Comparison of ENCODE assay signal across 1 cellular context in the genomic region with DNA sequence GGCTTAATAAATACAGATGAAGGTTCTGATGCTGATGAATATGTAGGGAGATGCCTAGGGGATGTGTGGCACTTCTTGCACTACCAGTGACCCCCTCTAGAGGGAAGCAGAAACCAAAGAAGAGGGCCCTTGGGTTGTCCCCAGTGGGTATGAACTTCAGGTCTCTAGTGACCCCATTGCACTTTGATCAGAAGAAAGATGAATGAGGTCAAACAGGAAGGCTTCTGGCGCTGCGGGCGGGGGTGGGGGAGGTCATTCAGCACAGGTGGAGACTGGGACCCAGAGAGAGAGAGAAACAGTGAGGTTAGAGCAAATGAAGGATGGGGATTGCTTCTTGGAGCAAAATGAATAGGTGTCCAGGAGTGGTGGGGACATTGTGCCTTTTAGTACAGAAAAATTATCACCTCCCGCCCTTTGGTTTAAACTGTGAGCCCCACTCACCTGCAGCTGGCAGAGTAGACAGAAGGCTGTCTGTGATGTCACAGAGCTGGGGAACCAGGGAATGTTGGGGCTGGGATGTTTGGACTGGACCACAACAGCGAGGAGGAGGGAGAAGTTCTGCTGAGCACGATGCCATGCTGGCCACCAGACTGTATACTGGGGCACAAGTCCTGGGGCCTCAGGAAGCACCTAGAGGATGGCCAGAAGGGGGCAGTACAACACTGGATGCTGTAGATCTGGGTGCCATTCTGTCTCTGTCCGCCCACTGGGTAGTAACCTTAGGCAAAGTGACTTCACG.
TF ChIP-seq lines count a peak whose summit lies in the region.

A gene with protein sequence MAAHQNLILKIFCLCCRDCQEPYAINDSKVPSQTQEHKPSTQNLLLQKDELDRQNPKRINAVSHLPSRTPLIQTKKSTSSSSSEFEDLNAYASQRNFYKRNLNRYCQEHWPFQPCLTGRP (minus strand): TSS at position 599 of the 739 bp plus-strand sequence. CDS start 10,469 bp downstream, outside the sequence.

TF ChIP-seq in HepG2, 621 proteins besides CTCF, POLR2A, EP300 and RAD21 (continued from another document and continues in another):
- TF ChIP-seq, protein P1, sequence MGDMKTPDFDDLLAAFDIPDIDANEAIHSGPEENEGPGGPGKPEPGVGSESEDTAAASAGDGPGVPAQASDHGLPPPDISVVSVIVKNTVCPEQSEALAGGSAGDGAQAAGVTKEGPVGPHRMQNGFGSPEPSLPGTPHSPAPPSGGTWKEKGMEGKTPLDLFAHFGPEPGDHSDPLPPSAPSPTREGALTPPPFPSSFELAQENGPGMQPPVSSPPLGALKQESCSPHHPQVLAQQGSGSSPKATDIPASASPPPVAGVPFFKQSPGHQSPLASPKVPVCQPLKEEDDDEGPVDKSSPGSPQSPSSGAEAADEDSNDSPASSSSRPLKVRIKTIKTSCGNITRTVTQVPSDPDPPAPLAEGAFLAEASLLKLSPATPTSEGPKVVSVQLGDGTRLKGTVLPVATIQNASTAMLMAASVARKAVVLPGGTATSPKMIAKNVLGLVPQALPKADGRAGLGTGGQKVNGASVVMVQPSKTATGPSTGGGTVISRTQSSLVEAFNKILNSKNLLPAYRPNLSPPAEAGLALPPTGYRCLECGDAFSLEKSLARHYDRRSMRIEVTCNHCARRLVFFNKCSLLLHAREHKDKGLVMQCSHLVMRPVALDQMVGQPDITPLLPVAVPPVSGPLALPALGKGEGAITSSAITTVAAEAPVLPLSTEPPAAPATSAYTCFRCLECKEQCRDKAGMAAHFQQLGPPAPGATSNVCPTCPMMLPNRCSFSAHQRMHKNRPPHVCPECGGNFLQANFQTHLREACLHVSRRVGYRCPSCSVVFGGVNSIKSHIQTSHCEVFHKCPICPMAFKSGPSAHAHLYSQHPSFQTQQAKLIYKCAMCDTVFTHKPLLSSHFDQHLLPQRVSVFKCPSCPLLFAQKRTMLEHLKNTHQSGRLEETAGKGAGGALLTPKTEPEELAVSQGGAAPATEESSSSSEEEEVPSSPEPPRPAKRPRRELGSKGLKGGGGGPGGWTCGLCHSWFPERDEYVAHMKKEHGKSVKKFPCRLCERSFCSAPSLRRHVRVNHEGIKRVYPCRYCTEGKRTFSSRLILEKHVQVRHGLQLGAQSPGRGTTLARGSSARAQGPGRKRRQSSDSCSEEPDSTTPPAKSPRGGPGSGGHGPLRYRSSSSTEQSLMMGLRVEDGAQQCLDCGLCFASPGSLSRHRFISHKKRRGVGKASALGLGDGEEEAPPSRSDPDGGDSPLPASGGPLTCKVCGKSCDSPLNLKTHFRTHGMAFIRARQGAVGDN (CRISPR knock-in tag; IDR thresholded peaks at IDR 0.05): peak; percentile 20; the same call in 1 of the 2 replicates
- TF ChIP-seq NR1H2 (CRISPR knock-in tag; IDR thresholded peaks at IDR 0.05; ENCODE audit: borderline replicate concordance, low read depth): no peak
- no peak for TF ChIP-seq ZNF232 (CRISPR knock-in tag; IDR thresholded peaks at IDR 0.05; ENCODE audit: borderline replicate concordance)
- TF ChIP-seq, protein P2, sequence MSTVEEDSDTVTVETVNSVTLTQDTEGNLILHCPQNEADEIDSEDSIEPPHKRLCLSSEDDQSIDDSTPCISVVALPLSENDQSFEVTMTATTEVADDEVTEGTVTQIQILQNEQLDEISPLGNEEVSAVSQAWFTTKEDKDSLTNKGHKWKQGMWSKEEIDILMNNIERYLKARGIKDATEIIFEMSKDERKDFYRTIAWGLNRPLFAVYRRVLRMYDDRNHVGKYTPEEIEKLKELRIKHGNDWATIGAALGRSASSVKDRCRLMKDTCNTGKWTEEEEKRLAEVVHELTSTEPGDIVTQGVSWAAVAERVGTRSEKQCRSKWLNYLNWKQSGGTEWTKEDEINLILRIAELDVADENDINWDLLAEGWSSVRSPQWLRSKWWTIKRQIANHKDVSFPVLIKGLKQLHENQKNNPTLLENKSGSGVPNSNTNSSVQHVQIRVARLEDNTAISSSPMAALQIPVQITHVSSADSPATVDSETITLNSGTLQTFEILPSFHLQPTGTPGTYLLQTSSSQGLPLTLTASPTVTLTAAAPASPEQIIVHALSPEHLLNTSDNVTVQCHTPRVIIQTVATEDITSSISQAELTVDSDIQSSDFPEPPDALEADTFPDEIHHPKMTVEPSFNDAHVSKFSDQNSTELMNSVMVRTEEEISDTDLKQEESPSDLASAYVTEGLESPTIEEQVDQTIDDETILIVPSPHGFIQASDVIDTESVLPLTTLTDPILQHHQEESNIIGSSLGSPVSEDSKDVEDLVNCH (CRISPR knock-in tag; IDR thresholded peaks at IDR 0.05): no peak
- no peak for TF ChIP-seq NCOA2 (CRISPR knock-in tag; IDR thresholded peaks at IDR 0.05)
- TF ChIP-seq ZNF709 (CRISPR knock-in tag; IDR thresholded peaks at IDR 0.05): no peak
- TF ChIP-seq YY1 (IDR thresholded peaks at IDR 0.05; ENCODE audit: insufficient read depth, insufficient replicate concordance, low read depth, low read length): peak; percentile 19
- TF ChIP-seq ZNF329 (CRISPR knock-in tag; IDR thresholded peaks at IDR 0.05; ENCODE audit: low read depth): no peak
- no peak for TF ChIP-seq KDM3A (CRISPR knock-in tag; IDR thresholded peaks at IDR 0.05; ENCODE audit: low read depth)
- TF ChIP-seq LCORL (IDR thresholded peaks at IDR 0.05): no peak
- TF ChIP-seq LCORL (CRISPR knock-in tag; IDR thresholded peaks at IDR 0.05): peak; percentile 54
- TF ChIP-seq, protein P3, sequence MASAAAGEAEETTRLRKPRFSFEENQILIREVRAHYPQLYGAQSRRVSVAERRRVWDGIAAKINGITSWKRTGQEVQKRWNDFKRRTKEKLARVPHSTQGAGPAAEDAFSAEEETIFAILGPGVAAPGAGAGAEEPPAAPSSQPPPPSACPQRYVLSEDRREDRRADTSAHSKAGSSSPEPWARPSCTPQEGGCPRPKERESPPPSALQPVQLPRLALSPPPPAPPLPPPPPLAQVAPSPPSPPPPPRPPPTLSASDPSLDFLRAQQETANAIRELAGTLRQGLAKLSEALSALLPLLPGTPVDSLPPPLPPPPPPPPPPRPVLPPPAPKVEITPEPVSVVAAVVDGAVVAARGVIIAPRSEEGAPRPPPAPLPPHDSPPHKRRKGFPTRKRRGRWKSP (CRISPR knock-in tag; IDR thresholded peaks at IDR 0.05): no peak
- no peak for TF ChIP-seq ZKSCAN5 (CRISPR knock-in tag; IDR thresholded peaks at IDR 0.05)
- no peak for TF ChIP-seq XBP1 (CRISPR knock-in tag; IDR thresholded peaks at IDR 0.05)
- TF ChIP-seq CBFB (CRISPR knock-in tag; IDR thresholded peaks at IDR 0.05): no peak
- TF ChIP-seq, protein P4, sequence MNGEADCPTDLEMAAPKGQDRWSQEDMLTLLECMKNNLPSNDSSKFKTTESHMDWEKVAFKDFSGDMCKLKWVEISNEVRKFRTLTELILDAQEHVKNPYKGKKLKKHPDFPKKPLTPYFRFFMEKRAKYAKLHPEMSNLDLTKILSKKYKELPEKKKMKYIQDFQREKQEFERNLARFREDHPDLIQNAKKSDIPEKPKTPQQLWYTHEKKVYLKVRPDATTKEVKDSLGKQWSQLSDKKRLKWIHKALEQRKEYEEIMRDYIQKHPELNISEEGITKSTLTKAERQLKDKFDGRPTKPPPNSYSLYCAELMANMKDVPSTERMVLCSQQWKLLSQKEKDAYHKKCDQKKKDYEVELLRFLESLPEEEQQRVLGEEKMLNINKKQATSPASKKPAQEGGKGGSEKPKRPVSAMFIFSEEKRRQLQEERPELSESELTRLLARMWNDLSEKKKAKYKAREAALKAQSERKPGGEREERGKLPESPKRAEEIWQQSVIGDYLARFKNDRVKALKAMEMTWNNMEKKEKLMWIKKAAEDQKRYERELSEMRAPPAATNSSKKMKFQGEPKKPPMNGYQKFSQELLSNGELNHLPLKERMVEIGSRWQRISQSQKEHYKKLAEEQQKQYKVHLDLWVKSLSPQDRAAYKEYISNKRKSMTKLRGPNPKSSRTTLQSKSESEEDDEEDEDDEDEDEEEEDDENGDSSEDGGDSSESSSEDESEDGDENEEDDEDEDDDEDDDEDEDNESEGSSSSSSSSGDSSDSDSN (CRISPR knock-in tag; IDR thresholded peaks at IDR 0.05): no peak
- no peak for TF ChIP-seq POGZ (CRISPR knock-in tag; IDR thresholded peaks at IDR 0.05)
- TF ChIP-seq NFIC (IDR thresholded peaks at IDR 0.05; ENCODE audit: low read length): no peak
- TF ChIP-seq BCL6 (CRISPR knock-in tag; IDR thresholded peaks at IDR 0.05): peak; percentile 13; the same call in 1 of the 2 replicates
- TF ChIP-seq RARG (CRISPR knock-in tag; IDR thresholded peaks at IDR 0.05; ENCODE audit: low read depth): no peak
- no peak for TF ChIP-seq SETDB1 (CRISPR knock-in tag; IDR thresholded peaks at IDR 0.05; ENCODE audit: borderline replicate concordance)
- TF ChIP-seq, protein P5, sequence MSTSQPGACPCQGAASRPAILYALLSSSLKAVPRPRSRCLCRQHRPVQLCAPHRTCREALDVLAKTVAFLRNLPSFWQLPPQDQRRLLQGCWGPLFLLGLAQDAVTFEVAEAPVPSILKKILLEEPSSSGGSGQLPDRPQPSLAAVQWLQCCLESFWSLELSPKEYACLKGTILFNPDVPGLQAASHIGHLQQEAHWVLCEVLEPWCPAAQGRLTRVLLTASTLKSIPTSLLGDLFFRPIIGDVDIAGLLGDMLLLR (CRISPR knock-in tag; IDR thresholded peaks at IDR 0.05): no peak
- TF ChIP-seq, protein P6, sequence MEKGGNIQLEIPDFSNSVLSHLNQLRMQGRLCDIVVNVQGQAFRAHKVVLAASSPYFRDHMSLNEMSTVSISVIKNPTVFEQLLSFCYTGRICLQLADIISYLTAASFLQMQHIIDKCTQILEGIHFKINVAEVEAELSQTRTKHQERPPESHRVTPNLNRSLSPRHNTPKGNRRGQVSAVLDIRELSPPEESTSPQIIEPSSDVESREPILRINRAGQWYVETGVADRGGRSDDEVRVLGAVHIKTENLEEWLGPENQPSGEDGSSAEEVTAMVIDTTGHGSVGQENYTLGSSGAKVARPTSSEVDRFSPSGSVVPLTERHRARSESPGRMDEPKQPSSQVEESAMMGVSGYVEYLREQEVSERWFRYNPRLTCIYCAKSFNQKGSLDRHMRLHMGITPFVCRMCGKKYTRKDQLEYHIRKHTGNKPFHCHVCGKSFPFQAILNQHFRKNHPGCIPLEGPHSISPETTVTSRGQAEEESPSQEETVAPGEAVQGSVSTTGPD (CRISPR knock-in tag; IDR thresholded peaks at IDR 0.05): no peak
- no peak for TF ChIP-seq ZNF510 (CRISPR knock-in tag; IDR thresholded peaks at IDR 0.05; ENCODE audit: low read depth)
- TF ChIP-seq ZNF557 (CRISPR knock-in tag; IDR thresholded peaks at IDR 0.05): no peak
- no peak for TF ChIP-seq ARNTL (CRISPR knock-in tag; IDR thresholded peaks at IDR 0.05)
- TF ChIP-seq ATAD3A (CRISPR knock-in tag; IDR thresholded peaks at IDR 0.05): no peak
- no peak; the same call in 1 of the 2 replicates for TF ChIP-seq EHMT2 (IDR thresholded peaks at IDR 0.05; ENCODE audit: borderline replicate concordance, low read depth, low read length)
- no peak for TF ChIP-seq FOXA3 (CRISPR knock-in tag; IDR thresholded peaks at IDR 0.05)
- TF ChIP-seq CREB1 (IDR thresholded peaks at IDR 0.05): no peak
- TF ChIP-seq CREB1 (CRISPR knock-in tag; IDR thresholded peaks at IDR 0.05): no peak
- no peak for TF ChIP-seq TEAD2 (CRISPR knock-in tag; IDR thresholded peaks at IDR 0.05)
- 0 out of 2 replicates have a peak, but pooled peaks have one; percentile 15 for TF ChIP-seq THAP11 (CRISPR knock-in tag; IDR thresholded peaks at IDR 0.05)
- TF ChIP-seq, protein P7, sequence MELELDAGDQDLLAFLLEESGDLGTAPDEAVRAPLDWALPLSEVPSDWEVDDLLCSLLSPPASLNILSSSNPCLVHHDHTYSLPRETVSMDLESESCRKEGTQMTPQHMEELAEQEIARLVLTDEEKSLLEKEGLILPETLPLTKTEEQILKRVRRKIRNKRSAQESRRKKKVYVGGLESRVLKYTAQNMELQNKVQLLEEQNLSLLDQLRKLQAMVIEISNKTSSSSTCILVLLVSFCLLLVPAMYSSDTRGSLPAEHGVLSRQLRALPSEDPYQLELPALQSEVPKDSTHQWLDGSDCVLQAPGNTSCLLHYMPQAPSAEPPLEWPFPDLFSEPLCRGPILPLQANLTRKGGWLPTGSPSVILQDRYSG (CRISPR knock-in tag; IDR thresholded peaks at IDR 0.05): no peak
- TF ChIP-seq ONECUT2 (CRISPR knock-in tag; IDR thresholded peaks at IDR 0.05): no peak
- no peak for TF ChIP-seq MED8 (CRISPR knock-in tag; IDR thresholded peaks at IDR 0.05; ENCODE audit: insufficient replicate concordance)
- TF ChIP-seq, protein P8, sequence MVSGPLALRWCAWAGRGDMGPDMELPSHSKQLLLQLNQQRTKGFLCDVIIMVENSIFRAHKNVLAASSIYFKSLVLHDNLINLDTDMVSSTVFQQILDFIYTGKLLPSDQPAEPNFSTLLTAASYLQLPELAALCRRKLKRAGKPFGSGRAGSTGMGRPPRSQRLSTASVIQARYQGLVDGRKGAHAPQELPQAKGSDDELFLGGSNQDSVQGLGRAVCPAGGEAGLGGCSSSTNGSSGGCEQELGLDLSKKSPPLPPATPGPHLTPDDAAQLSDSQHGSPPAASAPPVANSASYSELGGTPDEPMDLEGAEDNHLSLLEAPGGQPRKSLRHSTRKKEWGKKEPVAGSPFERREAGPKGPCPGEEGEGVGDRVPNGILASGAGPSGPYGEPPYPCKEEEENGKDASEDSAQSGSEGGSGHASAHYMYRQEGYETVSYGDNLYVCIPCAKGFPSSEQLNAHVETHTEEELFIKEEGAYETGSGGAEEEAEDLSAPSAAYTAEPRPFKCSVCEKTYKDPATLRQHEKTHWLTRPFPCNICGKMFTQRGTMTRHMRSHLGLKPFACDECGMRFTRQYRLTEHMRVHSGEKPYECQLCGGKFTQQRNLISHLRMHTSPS (CRISPR knock-in tag; IDR thresholded peaks at IDR 0.05; ENCODE audit: low read depth): peak; percentile 50; the same call in 1 of the 2 replicates
- no peak for TF ChIP-seq SRSF1 (optimal IDR thresholded peaks at IDR 0.05; ENCODE audit: low read depth, low read length)
- TF ChIP-seq ZNF225 (CRISPR knock-in tag; IDR thresholded peaks at IDR 0.05): no peak
- no peak for TF ChIP-seq TP53 (CRISPR knock-in tag; conservative IDR thresholded peaks at IDR 0.05)
- TF ChIP-seq HIVEP1 (CRISPR knock-in tag; IDR thresholded peaks at IDR 0.05): no peak
- TF ChIP-seq TBL1XR1 (IDR thresholded peaks at IDR 0.05; ENCODE audit: borderline replicate concordance, low read length, partially characterized antibody): no peak
- TF ChIP-seq, protein P9, sequence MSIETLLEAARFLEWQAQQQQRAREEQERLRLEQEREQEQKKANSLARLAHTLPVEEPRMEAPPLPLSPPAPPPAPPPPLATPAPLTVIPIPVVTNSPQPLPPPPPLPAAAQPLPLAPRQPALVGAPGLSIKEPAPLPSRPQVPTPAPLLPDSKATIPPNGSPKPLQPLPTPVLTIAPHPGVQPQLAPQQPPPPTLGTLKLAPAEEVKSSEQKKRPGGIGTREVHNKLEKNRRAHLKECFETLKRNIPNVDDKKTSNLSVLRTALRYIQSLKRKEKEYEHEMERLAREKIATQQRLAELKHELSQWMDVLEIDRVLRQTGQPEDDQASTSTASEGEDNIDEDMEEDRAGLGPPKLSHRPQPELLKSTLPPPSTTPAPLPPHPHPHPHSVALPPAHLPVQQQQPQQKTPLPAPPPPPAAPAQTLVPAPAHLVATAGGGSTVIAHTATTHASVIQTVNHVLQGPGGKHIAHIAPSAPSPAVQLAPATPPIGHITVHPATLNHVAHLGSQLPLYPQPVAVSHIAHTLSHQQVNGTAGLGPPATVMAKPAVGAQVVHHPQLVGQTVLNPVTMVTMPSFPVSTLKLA (IDR thresholded peaks at IDR 0.05): no peak
- no peak for TF ChIP-seq MBNL3 (CRISPR knock-in tag; conservative IDR thresholded peaks at IDR 0.05)
- TF ChIP-seq, protein P10, sequence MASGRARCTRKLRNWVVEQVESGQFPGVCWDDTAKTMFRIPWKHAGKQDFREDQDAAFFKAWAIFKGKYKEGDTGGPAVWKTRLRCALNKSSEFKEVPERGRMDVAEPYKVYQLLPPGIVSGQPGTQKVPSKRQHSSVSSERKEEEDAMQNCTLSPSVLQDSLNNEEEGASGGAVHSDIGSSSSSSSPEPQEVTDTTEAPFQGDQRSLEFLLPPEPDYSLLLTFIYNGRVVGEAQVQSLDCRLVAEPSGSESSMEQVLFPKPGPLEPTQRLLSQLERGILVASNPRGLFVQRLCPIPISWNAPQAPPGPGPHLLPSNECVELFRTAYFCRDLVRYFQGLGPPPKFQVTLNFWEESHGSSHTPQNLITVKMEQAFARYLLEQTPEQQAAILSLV (CRISPR knock-in tag; IDR thresholded peaks at IDR 0.05; ENCODE audit: borderline replicate concordance): 0 out of 2 replicates have a peak, but pooled peaks have one; percentile 45
